18 cellular contexts compared by ENCODE assay signal in genomic region chr20:23121766-23122095, GRCh38. TPM values are rescaled to one million over a fixed set of nuclear protein-coding genes. Genes with fewer than 3 reads are reported as not detected.
DNase-seq lines count a peak whose midpoint lies in the region; ATAC-seq and TF ChIP-seq lines count a peak whose summit lies in the region.
"Had no signal": no experiment of that assay in that cellular context is flagged by ENCODE, and none has a peak within 500 bp of the region (broad histone marks: within the 10 kb centered on the region; RNA-seq: fewer than 3 reads in every experiment).

No MANE protein-coding gene starts in this region.

- no peaks in the 10 kb centered on the region for H3K36me3 Mint-ChIP-seq in T-helper 17 cell (ENCODE audit: low read depth)
- H3K36me3 Mint-ChIP-seq: CD8-positive, alpha-beta T cell had no signal

- ATAC-seq in left ventricle myocardium superior: no peak
- ATAC-seq in T-helper 17 cell: no peak
- ATAC-seq in upper lobe of left lung (ENCODE audit: low FRiP score in 2 of 2): no peak
- ATAC-seq in HG03095 (IDR thresholded peaks at IDR 0.05; ENCODE audit: unreplicated experiment): no peak
- ATAC-seq: CD8-positive, alpha-beta T cell had no signal

- peak; percentile 26 for DNase-seq in cardiac septum (ENCODE audit: low spot score)
- DNase-seq in left ventricle myocardium superior: no peak
- no peak for DNase-seq in T-helper 17 cell
- no peak for DNase-seq in neuronal stem cell (ENCODE audit: low spot score)
- DNase-seq in upper lobe of left lung: no peak
- no peak for DNase-seq in NCI-H1417 (lab: John Stamatoyannopoulos, UW)
- DNase-seq in esophagus squamous epithelium (lab: John Stamatoyannopoulos, UW): no peak
- DNase-seq: ACHN; CD8-positive, alpha-beta T cell; COR-L47; DMS153; DMS79 treated with DMSO at 0.1 percent for 48 hours; GDM1; GOT3; H9 had no signal

- H3K9ac ChIP-seq in neuronal stem cell (ENCODE audit: low read depth, low read length, poor library complexity): no peak overlapping the region

- H2AK5ac ChIP-seq in neuronal stem cell (ENCODE audit: low read depth, low read length): no peak overlapping the region

- intact Hi-C loops in cardiac septum (cut with DNase I) (no loop called here), left ventricle myocardium superior (cut with micrococcal nuclease) (no loop called here), esophagus squamous epithelium (cut with DNase I) (no loop called here)

- peak overlapping the region; percentile 12 for H3K4me3 Mint-ChIP-seq in T-helper 17 cell
- H3K4me3 Mint-ChIP-seq: CD8-positive, alpha-beta T cell; H9 had no signal

- H4K8ac ChIP-seq in neuronal stem cell (ENCODE audit: low read depth, low read length): no peak overlapping the region

- H3K4ac ChIP-seq in neuronal stem cell (ENCODE audit: low read length): no peak overlapping the region

- no peak overlapping the region for H4K91ac ChIP-seq in neuronal stem cell (ENCODE audit: low read depth, low read length, poor library complexity)

- peak overlapping the region; percentile 54 for H3K27ac Mint-ChIP-seq in T-helper 17 cell
- H3K27ac Mint-ChIP-seq: CD8-positive, alpha-beta T cell had no signal

- no peak overlapping the region for H2BK5ac ChIP-seq in neuronal stem cell (ENCODE audit: low read length)

- no peak overlapping the region for H3K4me3 ChIP-seq in neuronal stem cell (ENCODE audit: low read length in 2 of 2)
- H3K4me3 ChIP-seq in upper lobe of left lung: no peak overlapping the region
- no peak overlapping the region for H3K4me3 ChIP-seq in esophagus squamous epithelium

- H2BK15ac ChIP-seq in neuronal stem cell (ENCODE audit: low read length): no peak overlapping the region

- H3K14ac ChIP-seq in neuronal stem cell (ENCODE audit: low read length): no peak overlapping the region

- H3K27me3 ChIP-seq in neuronal stem cell (ENCODE audit: control insufficient read depth in 3 of 3, insufficient read depth in 3 of 3, low read depth in 1 of 3, low read length in 3 of 3) (no peaks in the 10 kb centered on the region), upper lobe of left lung (no peaks in the 10 kb centered on the region), esophagus squamous epithelium (no peaks in the 10 kb centered on the region)

- H3K36me3 ChIP-seq in neuronal stem cell (replicated peaks in 1 of 2; ENCODE audit: control insufficient read depth in 2 of 2, insufficient read depth in 2 of 2, low read length in 2 of 2) (no peaks in the 10 kb centered on the region), upper lobe of left lung (no peaks in the 10 kb centered on the region), esophagus squamous epithelium (no peaks in the 10 kb centered on the region)

- H3K4me1 ChIP-seq in neuronal stem cell (ENCODE audit: control insufficient read depth in 2 of 2, insufficient read depth in 1 of 2, low read depth in 1 of 2, low read length in 2 of 2) (peaks cover 0 to 4% of the 10 kb centered on the region in 2 donors), upper lobe of left lung (peaks cover 41 to 60% (median 48%) of the 10 kb centered on the region in 4 donors), esophagus squamous epithelium (peaks cover 23 to 82% (median 51%) of the 10 kb centered on the region in 3 donors)

- H3K9me3 ChIP-seq in T-helper 17 cell (ENCODE audit: control insufficient read depth, low read length, poor library complexity, severe bottlenecking) (no peaks in the 10 kb centered on the region), neuronal stem cell (replicated peaks in 1 of 2; ENCODE audit: control insufficient read depth in 2 of 2, insufficient read depth in 1 of 2, low read depth in 1 of 2, low read length in 2 of 2) (no peaks in the 10 kb centered on the region), upper lobe of left lung (no peaks in the 10 kb centered on the region), esophagus squamous epithelium (no peaks in the 10 kb centered on the region)

- WGBS in neuronal stem cell (ENCODE audit: extremely low coverage in 2 of 2, insufficient read length in 2 of 2, insufficient replicate concordance in 1 of 2), 2 donors: no CpG with 5 or more reads among the region's 7 CpGs
- 79 to 88% methylated on average over 5 to 7 of the region's 7 CpGs for WGBS in upper lobe of left lung, 2 donors
- 71 to 90% methylated on average over 1 to 4 of the region's 7 CpGs for WGBS in esophagus squamous epithelium, 2 donors

- TF ChIP-seq CTCF in upper lobe of left lung (IDR thresholded peaks at IDR 0.05) (no peak), esophagus squamous epithelium (IDR thresholded peaks at IDR 0.05) (no peak)

- no peak overlapping the region for H2BK12ac ChIP-seq in neuronal stem cell (ENCODE audit: low read length)

- TF ChIP-seq POLR2A in upper lobe of left lung (IDR thresholded peaks at IDR 0.05) (no peak), esophagus squamous epithelium (IDR thresholded peaks at IDR 0.05) (no peak)

- H3K27ac ChIP-seq in neuronal stem cell (replicated peaks; ENCODE audit: low read length) (no peak overlapping the region), upper lobe of left lung (peak overlapping the region in 3 of 4 donors; percentile 42 to 74 (median 69)), esophagus squamous epithelium (no peak overlapping the region)
- H3K27ac ChIP-seq: C4-2B had no signal

- H3K23ac ChIP-seq in neuronal stem cell (ENCODE audit: low read depth, low read length, poor library complexity): no peak overlapping the region

- H3K27me3 Mint-ChIP-seq in T-helper 17 cell: peaks cover 15% of the 10 kb centered on the region

- peaks cover 30% of the 10 kb centered on the region for H3K4me1 Mint-ChIP-seq in T-helper 17 cell

- no peak overlapping the region for H3K4me2 ChIP-seq in neuronal stem cell (ENCODE audit: insufficient read depth, low read length, poor library complexity, severe bottlenecking)

- no peak for TF ChIP-seq EP300 in upper lobe of left lung (IDR thresholded peaks at IDR 0.05)

- no peak overlapping the region for H2AFZ ChIP-seq in neuronal stem cell (ENCODE audit: low read length)

- H3K79me1 ChIP-seq in neuronal stem cell (ENCODE audit: low read depth, low read length): peaks cover 2% of the 10 kb centered on the region

- no peak overlapping the region for H2BK120ac ChIP-seq in neuronal stem cell (ENCODE audit: low read depth, low read length)

- peak overlapping the region; percentile 22 for H3K18ac ChIP-seq in neuronal stem cell (ENCODE audit: low read length)

RNA-seq across cellular contexts. Expression of gene CD93, which starts 35.6 kb away (rescaled TPM):
- total RNA-seq in cardiac septum (40.3 TPM), left ventricle myocardium superior (41.0 TPM), T-helper 17 cell (1 to 10 TPM; 2.1 to 6.4 TPM), upper lobe of left lung (100 to 1,000 TPM in 1 of 6 donors, 10 to 100 TPM in 5; 25.1 to 160 (median 68.8) TPM), esophagus squamous epithelium (10 to 100 TPM in 2 of 4 donors, 1 to 10 TPM in 2; 4.5 to 22.9 (median 14.6) TPM)
- under 0.01 TPM for polyA plus RNA-seq in neuronal stem cell (2013, experiment 1 of 2)
- 0.01 TPM for polyA plus RNA-seq in neuronal stem cell (2013, experiment 2 of 2)
- total RNA-seq: A172, H9 had no signal

Comparison
In these comparisons a context has a peak if more than half of its experiments do, and no peak if none do; other contexts are left out.
1. H3K27ac ChIP-seq: peak in upper lobe of left lung (3 of 4); none in neuronal stem cell (single experiment) and esophagus squamous epithelium (0 of 4).